ENCODE assay signal across 7 cellular contexts in the genomic region with DNA sequence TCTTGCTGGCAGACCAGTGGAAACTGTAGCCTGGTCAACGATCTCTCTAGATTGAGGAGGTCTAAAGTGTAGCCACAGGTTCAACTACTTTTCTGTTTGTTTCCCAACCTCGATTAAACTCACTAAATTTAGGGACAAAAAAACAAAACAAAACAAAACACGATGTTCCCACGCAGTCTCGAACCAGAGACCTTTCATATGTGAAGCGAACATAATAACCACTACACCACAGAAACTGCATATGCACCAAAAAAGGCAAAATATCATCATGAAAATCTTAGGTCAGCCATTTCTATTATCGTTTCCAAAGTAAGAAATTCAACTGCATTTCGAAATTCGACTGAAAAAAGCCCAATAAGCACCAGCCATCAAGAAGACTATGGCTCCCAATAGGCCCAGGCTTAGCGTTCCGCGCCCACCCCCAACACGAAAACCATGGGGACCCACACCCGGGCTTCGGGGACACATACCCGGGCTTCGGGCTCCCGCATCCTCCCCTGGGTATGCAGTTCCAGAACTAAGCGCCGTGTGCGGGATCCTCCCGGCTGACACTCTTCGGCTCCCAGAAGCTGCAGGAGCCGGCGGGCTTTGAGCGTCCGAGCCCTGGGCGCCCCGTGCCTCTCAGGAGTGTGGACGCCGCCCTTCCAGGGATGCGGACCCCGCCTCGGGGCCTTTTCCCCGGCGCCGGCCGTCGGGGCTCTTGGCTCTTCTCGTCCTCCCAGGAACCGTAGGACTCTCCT. TPM values are rescaled to one million over a fixed set of nuclear protein-coding genes. Genes with fewer than 3 reads are reported as not detected.
"Had no signal": no experiment of that assay in that cellular context is flagged by ENCODE, and none has a peak within 500 bp of the region (broad histone marks: within the 10 kb centered on the region; RNA-seq: fewer than 3 reads in every experiment).

No MANE protein-coding gene starts in this region.

RNA-seq across cellular contexts. Expression of gene RNU1-1, which starts 33.6 kb away (rescaled TPM):
- polyA plus RNA-seq: esophagus, heart right ventricle, lung, neural cell, ovary, psoas muscle, small intestine had no signal
